1 cellular context compared by ENCODE assay signal in the genomic region with DNA sequence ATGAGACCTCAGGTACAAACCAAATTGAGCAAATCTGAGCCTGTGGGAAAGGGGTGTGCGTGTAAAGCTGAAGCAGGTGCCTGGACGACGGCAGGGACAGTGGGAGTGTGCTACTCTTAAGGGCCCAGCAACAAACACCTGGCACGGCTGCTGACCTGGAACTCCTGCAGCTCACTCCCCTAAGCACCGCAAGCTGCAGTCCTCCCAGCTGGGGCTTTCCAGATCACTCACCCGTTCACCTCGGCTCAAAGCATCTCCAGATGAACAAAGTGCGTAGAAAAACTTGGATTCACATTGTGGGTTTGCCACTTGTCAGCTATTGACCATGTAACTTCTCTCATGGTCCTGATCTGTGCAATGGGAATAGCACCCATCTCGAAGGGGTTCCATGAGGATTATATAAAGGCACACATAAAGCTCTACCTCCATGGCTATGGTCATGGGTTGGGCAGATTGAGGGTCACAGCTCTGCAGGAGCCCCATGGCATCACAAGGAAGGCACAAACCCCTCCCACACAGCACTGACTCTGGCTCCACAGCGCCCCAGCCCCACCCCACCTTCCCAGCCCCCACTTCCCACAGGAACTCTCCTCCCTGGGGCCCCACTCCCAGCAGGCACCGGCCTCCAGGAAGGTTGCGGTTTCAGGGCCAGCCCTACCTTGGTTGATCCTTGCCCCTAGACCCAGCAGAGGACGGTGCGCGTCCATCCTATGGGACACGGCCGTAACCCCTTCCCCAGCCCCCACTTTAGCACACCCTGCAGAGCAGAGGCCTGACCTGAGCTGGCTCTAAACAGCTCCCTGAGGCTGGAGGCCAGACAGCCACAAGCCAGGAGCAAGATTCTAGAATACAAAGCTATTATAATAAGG.
A peak's percentile ranks its signal among the peaks of the same experiment; 100 is the strongest.
TF ChIP-seq lines count a peak whose summit lies in the region.

No MANE protein-coding gene starts in this region.

TF ChIP-seq in HepG2, 621 proteins besides CTCF, POLR2A, EP300 and RAD21 (continued from another document and continues in another):
- TF ChIP-seq, protein P1, sequence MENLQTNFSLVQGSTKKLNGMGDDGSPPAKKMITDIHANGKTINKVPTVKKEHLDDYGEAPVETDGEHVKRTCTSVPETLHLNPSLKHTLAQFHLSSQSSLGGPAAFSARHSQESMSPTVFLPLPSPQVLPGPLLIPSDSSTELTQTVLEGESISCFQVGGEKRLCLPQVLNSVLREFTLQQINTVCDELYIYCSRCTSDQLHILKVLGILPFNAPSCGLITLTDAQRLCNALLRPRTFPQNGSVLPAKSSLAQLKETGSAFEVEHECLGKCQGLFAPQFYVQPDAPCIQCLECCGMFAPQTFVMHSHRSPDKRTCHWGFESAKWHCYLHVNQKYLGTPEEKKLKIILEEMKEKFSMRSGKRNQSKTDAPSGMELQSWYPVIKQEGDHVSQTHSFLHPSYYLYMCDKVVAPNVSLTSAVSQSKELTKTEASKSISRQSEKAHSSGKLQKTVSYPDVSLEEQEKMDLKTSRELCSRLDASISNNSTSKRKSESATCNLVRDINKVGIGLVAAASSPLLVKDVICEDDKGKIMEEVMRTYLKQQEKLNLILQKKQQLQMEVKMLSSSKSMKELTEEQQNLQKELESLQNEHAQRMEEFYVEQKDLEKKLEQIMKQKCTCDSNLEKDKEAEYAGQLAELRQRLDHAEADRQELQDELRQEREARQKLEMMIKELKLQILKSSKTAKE (CRISPR knock-in tag; IDR thresholded peaks at IDR 0.05; ENCODE audit: borderline replicate concordance): peak; percentile 61
- TF ChIP-seq BHLHE40 (IDR thresholded peaks at IDR 0.05; ENCODE audit: low read length) (no peak), TBL1XR1 (IDR thresholded peaks at IDR 0.05; ENCODE audit: borderline replicate concordance, low read length, partially characterized antibody) (no peak), ZNF44 (CRISPR knock-in tag; IDR thresholded peaks at IDR 0.05) (no peak), ZNF761 (CRISPR knock-in tag; conservative IDR thresholded peaks at IDR 0.05) (no peak), GZF1 (CRISPR knock-in tag; IDR thresholded peaks at IDR 0.05) (no peak), ARID2 (CRISPR knock-in tag; IDR thresholded peaks at IDR 0.05; ENCODE audit: borderline replicate concordance) (no peak), RAD51 (IDR thresholded peaks at IDR 0.05; ENCODE audit: borderline replicate concordance) (no peak), ESRRA (CRISPR knock-in tag; IDR thresholded peaks at IDR 0.05; ENCODE audit: low read depth) (0 out of 2 replicates have a peak, but pooled peaks have one; percentile 31), ZNF451 (CRISPR knock-in tag; IDR thresholded peaks at IDR 0.05) (no peak), MIER2 (CRISPR knock-in tag; IDR thresholded peaks at IDR 0.05) (no peak), ZNF790 (CRISPR knock-in tag; IDR thresholded peaks at IDR 0.05; ENCODE audit: borderline replicate concordance) (no peak), SAFB2 (CRISPR knock-in tag; IDR thresholded peaks at IDR 0.05; ENCODE audit: borderline replicate concordance, low read depth) (no peak), RFX1 (IDR thresholded peaks at IDR 0.05) (no peak), SOX5 (CRISPR knock-in tag; IDR thresholded peaks at IDR 0.05; ENCODE audit: borderline replicate concordance) (no peak), ZNF678 (CRISPR knock-in tag; IDR thresholded peaks at IDR 0.05) (no peak), HOXA5 (CRISPR knock-in tag; IDR thresholded peaks at IDR 0.05) (no peak), ZSCAN12 (CRISPR knock-in tag; IDR thresholded peaks at IDR 0.05) (no peak), ZNF577 (CRISPR knock-in tag; IDR thresholded peaks at IDR 0.05; ENCODE audit: borderline replicate concordance, low read depth) (no peak), GATAD1 (CRISPR knock-in tag; IDR thresholded peaks at IDR 0.05) (no peak), RARG (CRISPR knock-in tag; IDR thresholded peaks at IDR 0.05; ENCODE audit: low read depth) (no peak), HNRNPLL (IDR thresholded peaks at IDR 0.05; ENCODE audit: low read depth, low read length, poor library complexity, severe bottlenecking) (no peak)
- TF ChIP-seq, protein P2, sequence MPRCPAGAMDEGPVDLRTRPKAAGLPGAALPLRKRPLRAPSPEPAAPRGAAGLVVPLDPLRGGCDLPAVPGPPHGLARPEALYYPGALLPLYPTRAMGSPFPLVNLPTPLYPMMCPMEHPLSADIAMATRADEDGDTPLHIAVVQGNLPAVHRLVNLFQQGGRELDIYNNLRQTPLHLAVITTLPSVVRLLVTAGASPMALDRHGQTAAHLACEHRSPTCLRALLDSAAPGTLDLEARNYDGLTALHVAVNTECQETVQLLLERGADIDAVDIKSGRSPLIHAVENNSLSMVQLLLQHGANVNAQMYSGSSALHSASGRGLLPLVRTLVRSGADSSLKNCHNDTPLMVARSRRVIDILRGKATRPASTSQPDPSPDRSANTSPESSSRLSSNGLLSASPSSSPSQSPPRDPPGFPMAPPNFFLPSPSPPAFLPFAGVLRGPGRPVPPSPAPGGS (CRISPR knock-in tag; IDR thresholded peaks at IDR 0.05): no peak
- TF ChIP-seq, protein P3, sequence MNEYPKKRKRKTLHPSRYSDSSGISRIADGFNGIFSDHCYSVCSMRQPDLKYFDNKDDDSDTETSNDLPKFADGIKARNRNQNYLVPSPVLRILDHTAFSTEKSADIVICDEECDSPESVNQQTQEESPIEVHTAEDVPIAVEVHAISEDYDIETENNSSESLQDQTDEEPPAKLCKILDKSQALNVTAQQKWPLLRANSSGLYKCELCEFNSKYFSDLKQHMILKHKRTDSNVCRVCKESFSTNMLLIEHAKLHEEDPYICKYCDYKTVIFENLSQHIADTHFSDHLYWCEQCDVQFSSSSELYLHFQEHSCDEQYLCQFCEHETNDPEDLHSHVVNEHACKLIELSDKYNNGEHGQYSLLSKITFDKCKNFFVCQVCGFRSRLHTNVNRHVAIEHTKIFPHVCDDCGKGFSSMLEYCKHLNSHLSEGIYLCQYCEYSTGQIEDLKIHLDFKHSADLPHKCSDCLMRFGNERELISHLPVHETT (CRISPR knock-in tag; conservative IDR thresholded peaks at IDR 0.05): no peak
- TF ChIP-seq, protein P4, sequence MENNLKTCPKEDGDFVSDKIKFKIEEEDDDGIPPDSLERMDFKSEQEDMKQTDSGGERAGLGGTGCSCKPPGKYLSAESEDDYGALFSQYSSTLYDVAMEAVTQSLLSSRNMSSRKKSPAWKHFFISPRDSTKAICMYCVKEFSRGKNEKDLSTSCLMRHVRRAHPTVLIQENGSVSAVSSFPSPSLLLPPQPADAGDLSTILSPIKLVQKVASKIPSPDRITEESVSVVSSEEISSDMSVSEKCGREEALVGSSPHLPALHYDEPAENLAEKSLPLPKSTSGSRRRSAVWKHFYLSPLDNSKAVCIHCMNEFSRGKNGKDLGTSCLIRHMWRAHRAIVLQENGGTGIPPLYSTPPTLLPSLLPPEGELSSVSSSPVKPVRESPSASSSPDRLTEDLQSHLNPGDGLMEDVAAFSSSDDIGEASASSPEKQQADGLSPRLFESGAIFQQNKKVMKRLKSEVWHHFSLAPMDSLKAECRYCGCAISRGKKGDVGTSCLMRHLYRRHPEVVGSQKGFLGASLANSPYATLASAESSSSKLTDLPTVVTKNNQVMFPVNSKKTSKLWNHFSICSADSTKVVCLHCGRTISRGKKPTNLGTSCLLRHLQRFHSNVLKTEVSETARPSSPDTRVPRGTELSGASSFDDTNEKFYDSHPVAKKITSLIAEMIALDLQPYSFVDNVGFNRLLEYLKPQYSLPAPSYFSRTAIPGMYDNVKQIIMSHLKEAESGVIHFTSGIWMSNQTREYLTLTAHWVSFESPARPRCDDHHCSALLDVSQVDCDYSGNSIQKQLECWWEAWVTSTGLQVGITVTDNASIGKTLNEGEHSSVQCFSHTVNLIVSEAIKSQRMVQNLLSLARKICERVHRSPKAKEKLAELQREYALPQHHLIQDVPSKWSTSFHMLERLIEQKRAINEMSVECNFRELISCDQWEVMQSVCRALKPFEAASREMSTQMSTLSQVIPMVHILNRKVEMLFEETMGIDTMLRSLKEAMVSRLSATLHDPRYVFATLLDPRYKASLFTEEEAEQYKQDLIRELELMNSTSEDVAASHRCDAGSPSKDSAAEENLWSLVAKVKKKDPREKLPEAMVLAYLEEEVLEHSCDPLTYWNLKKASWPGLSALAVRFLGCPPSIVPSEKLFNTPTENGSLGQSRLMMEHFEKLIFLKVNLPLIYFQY (CRISPR knock-in tag; IDR thresholded peaks at IDR 0.05; ENCODE audit: borderline replicate concordance): no peak
- TF ChIP-seq, protein P5, sequence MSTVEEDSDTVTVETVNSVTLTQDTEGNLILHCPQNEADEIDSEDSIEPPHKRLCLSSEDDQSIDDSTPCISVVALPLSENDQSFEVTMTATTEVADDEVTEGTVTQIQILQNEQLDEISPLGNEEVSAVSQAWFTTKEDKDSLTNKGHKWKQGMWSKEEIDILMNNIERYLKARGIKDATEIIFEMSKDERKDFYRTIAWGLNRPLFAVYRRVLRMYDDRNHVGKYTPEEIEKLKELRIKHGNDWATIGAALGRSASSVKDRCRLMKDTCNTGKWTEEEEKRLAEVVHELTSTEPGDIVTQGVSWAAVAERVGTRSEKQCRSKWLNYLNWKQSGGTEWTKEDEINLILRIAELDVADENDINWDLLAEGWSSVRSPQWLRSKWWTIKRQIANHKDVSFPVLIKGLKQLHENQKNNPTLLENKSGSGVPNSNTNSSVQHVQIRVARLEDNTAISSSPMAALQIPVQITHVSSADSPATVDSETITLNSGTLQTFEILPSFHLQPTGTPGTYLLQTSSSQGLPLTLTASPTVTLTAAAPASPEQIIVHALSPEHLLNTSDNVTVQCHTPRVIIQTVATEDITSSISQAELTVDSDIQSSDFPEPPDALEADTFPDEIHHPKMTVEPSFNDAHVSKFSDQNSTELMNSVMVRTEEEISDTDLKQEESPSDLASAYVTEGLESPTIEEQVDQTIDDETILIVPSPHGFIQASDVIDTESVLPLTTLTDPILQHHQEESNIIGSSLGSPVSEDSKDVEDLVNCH (CRISPR knock-in tag; IDR thresholded peaks at IDR 0.05): no peak
- TF ChIP-seq, protein P6, sequence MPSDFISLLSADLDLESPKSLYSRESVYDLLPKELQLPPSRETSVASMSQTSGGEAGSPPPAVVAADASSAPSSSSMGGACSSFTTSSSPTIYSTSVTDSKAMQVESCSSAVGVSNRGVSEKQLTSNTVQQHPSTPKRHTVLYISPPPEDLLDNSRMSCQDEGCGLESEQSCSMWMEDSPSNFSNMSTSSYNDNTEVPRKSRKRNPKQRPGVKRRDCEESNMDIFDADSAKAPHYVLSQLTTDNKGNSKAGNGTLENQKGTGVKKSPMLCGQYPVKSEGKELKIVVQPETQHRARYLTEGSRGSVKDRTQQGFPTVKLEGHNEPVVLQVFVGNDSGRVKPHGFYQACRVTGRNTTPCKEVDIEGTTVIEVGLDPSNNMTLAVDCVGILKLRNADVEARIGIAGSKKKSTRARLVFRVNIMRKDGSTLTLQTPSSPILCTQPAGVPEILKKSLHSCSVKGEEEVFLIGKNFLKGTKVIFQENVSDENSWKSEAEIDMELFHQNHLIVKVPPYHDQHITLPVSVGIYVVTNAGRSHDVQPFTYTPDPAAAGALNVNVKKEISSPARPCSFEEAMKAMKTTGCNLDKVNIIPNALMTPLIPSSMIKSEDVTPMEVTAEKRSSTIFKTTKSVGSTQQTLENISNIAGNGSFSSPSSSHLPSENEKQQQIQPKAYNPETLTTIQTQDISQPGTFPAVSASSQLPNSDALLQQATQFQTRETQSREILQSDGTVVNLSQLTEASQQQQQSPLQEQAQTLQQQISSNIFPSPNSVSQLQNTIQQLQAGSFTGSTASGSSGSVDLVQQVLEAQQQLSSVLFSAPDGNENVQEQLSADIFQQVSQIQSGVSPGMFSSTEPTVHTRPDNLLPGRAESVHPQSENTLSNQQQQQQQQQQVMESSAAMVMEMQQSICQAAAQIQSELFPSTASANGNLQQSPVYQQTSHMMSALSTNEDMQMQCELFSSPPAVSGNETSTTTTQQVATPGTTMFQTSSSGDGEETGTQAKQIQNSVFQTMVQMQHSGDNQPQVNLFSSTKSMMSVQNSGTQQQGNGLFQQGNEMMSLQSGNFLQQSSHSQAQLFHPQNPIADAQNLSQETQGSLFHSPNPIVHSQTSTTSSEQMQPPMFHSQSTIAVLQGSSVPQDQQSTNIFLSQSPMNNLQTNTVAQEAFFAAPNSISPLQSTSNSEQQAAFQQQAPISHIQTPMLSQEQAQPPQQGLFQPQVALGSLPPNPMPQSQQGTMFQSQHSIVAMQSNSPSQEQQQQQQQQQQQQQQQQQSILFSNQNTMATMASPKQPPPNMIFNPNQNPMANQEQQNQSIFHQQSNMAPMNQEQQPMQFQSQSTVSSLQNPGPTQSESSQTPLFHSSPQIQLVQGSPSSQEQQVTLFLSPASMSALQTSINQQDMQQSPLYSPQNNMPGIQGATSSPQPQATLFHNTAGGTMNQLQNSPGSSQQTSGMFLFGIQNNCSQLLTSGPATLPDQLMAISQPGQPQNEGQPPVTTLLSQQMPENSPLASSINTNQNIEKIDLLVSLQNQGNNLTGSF (CRISPR knock-in tag; IDR thresholded peaks at IDR 0.05): no peak
- TF ChIP-seq, protein P7, sequence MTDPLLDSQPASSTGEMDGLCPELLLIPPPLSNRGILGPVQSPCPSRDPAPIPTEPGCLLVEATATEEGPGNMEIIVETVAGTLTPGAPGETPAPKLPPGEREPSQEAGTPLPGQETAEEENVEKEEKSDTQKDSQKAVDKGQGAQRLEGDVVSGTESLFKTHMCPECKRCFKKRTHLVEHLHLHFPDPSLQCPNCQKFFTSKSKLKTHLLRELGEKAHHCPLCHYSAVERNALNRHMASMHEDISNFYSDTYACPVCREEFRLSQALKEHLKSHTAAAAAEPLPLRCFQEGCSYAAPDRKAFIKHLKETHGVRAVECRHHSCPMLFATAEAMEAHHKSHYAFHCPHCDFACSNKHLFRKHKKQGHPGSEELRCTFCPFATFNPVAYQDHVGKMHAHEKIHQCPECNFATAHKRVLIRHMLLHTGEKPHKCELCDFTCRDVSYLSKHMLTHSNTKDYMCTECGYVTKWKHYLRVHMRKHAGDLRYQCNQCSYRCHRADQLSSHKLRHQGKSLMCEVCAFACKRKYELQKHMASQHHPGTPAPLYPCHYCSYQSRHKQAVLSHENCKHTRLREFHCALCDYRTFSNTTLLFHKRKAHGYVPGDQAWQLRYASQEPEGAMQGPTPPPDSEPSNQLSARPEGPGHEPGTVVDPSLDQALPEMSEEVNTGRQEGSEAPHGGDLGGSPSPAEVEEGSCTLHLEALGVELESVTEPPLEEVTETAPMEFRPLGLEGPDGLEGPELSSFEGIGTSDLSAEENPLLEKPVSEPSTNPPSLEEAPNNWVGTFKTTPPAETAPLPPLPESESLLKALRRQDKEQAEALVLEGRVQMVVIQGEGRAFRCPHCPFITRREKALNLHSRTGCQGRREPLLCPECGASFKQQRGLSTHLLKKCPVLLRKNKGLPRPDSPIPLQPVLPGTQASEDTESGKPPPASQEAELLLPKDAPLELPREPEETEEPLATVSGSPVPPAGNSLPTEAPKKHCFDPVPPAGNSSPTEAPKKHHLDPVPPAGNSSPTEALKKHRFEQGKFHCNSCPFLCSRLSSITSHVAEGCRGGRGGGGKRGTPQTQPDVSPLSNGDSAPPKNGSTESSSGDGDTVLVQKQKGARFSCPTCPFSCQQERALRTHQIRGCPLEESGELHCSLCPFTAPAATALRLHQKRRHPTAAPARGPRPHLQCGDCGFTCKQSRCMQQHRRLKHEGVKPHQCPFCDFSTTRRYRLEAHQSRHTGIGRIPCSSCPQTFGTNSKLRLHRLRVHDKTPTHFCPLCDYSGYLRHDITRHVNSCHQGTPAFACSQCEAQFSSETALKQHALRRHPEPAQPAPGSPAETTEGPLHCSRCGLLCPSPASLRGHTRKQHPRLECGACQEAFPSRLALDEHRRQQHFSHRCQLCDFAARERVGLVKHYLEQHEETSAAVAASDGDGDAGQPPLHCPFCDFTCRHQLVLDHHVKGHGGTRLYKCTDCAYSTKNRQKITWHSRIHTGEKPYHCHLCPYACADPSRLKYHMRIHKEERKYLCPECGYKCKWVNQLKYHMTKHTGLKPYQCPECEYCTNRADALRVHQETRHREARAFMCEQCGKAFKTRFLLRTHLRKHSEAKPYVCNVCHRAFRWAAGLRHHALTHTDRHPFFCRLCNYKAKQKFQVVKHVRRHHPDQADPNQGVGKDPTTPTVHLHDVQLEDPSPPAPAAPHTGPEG (CRISPR knock-in tag; IDR thresholded peaks at IDR 0.05): no peak
